ENCODE assay signal across 22 cellular contexts in the genomic region with DNA sequence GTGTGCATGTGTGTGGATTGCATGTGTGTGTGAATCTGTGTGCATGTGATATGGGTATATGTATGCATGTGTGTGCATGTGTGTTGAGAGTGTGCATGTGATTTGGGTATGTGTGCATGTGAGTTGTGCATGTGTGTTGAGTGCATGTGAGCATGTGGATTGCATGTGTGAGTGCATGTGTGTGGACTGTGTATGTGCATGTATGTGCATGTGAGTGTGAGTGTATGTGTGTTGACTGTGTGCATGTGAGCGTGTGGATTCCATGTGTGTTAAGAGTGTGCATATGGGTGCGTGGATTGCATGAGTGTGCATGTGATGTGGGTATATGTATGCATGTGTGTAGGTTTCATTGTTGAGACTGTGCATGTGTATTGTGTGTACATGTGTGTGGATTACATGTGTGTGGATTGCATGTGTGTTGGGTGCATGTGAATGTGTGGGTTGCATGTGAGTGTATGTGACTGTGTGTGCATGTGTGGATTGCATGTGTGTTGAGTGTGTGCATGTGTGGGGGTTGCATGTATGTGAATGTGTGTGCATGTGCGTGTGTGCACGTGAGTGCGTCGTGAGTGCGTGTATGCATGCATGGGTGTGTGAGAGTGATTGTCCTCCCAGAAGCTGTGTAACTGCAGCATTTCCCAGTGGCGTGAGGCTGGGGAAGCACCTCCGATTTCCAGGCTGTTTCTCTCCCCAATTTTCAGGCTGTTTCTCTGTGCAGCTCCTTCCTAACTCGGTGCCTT. TPM values are rescaled to one million over a fixed set of nuclear protein-coding genes. Genes with fewer than 3 reads are reported as not detected.
"Had no signal": no experiment of that assay in that cellular context is flagged by ENCODE, and none has a peak within 500 bp of the region (broad histone marks: within the 10 kb centered on the region; RNA-seq: fewer than 3 reads in every experiment).

No MANE protein-coding gene starts in this region.

- H3K27ac Mint-ChIP-seq: activated CD4-positive, alpha-beta T cell treated with anti-CD3 and anti-CD28 coated beads, Interleukin-2, amount 10 ng/mL, durations not matched to agents 24 days and 14 days had no signal

- H3K4me1 Mint-ChIP-seq: activated CD4-positive, alpha-beta T cell treated with anti-CD3 and anti-CD28 coated beads, Interleukin-2, amount 10 ng/mL, durations not matched to agents 24 days and 14 days had no signal

- H3K9me3 ChIP-seq: breast epithelium, gastrocnemius medialis, heart left ventricle, prostate gland, testis, upper lobe of left lung had no signal

- FAIRE-seq: astrocyte, kidney, small intestine had no signal

- H3K27ac ChIP-seq: breast epithelium, gastrocnemius medialis, heart left ventricle, prostate gland, testis, upper lobe of left lung had no signal

- ATAC-seq: esophagus mucosa, gastrocnemius medialis, heart left ventricle, left lobe of liver, right cardiac atrium had no signal

- H3K9me3 Mint-ChIP-seq: activated CD4-positive, alpha-beta T cell treated with anti-CD3 and anti-CD28 coated beads, Interleukin-2, amount 10 ng/mL, durations not matched to agents 24 days and 14 days; activated T-cell treated with anti-CD3 and anti-CD28 coated beads, Interleukin-2, amount 50 U/mL, for 4 hours had no signal

- H3K4me3 ChIP-seq: breast epithelium, gastrocnemius medialis, heart left ventricle, lung, prostate gland, testis, upper lobe of left lung had no signal

- H3K4me3 Mint-ChIP-seq: activated CD4-positive, alpha-beta T cell treated with anti-CD3 and anti-CD28 coated beads, Interleukin-2, amount 10 ng/mL, durations not matched to agents 24 days and 14 days; activated T-cell treated with anti-CD3 and anti-CD28 coated beads, Interleukin-2, amount 50 U/mL, for 4 hours had no signal

- DNase-seq: activated CD4-positive, alpha-beta T cell treated with anti-CD3 and anti-CD28 coated beads, Interleukin-2, amount 10 ng/mL, durations not matched to agents 24 days and 14 days; activated CD8-positive, alpha-beta memory T cell treated with anti-CD3 and anti-CD28 coated beads, Interleukin-2, amount 50 U/mL, for 4 hours; activated naive CD4-positive, alpha-beta T cell treated with anti-CD3 and anti-CD28 coated beads, Interleukin-2, amount 50 U/mL, for 16 hours; activated T-cell treated with anti-CD3 and anti-CD28 coated beads, Interleukin-2, amount 50 U/mL, for 4 hours; effector CD4-positive, alpha-beta T cell; gastrocnemius medialis; heart left ventricle; kidney; midbrain; small intestine; stimulated activated CD4-positive, alpha-beta T cell treated with anti-CD3 and anti-CD28 coated beads, Interleukin-15, amount 100 ng/mL, for 24 hours; stimulated activated CD4-positive, alpha-beta T cell treated with anti-CD3 and anti-CD28 coated beads, Interleukin-2, amount 100 ng/mL, for 48 hours; T-helper 1 cell; testis; upper lobe of left lung had no signal

- H3K27me3 Mint-ChIP-seq: activated CD4-positive, alpha-beta T cell treated with anti-CD3 and anti-CD28 coated beads, Interleukin-2, amount 10 ng/mL, durations not matched to agents 24 days and 14 days had no signal

- H3K27me3 ChIP-seq: breast epithelium, heart left ventricle, testis, upper lobe of left lung had no signal

- H3K36me3 ChIP-seq: breast epithelium, gastrocnemius medialis, prostate gland had no signal

- H3K4me1 ChIP-seq: breast epithelium, prostate gland had no signal

RNA-seq across cellular contexts. Expression of gene C1QTNF1, which starts 19.4 kb away (rescaled TPM):
- total RNA-seq: activated CD4-positive, alpha-beta T cell treated with anti-CD3 and anti-CD28 coated beads, Interleukin-2, amount 10 ng/mL, durations not matched to agents 24 days and 14 days had no signal
